21 cellular contexts compared by ENCODE assay signal in genomic region chr13:98835156-98835555, GRCh38.
A peak's percentile ranks its signal among the peaks of the same experiment; 100 is the strongest.
DNase-seq lines count a peak whose midpoint lies in the region; ATAC-seq, FAIRE-seq and TF ChIP-seq lines count a peak whose summit lies in the region.
"Had no signal": no experiment of that assay in that cellular context is flagged by ENCODE, and none has a peak within 500 bp of the region (broad histone marks: within the 10 kb centered on the region; RNA-seq: fewer than 3 reads in every experiment).

No MANE protein-coding gene starts in this region.

- TF ChIP-seq CTCF in right lobe of liver (IDR thresholded peaks at IDR 0.05) = no peak
- no peak for TF ChIP-seq CTCF in HepG2 (CRISPR knock-in tag; IDR thresholded peaks at IDR 0.05)

- H3K9me3 ChIP-seq in right lobe of liver (no peaks in the 10 kb centered on the region), HepG2 (ENCODE audit: low read length) (no peaks in the 10 kb centered on the region)
- H3K9me3 ChIP-seq: Caco-2, MG63, Peyer's patch, SJSA1 had no signal

- CTCF ChIA-PET in HepG2 (lab: Yijun Ruan, JAX; ENCODE audit: low intra/inter-chr PET ratio, low total read pairs) = no interaction called here

- in situ Hi-C loops in HepG2 (cut with HindIII; ENCODE audit: extremely low pct_ligation_motif_present, low pct_unique_long_range_greater_than_20kb) = no loop called here

- no peaks in the 10 kb centered on the region for H3K79me2 ChIP-seq in HepG2 (ENCODE audit: insufficient read depth, low read length)

- H3K4me2 ChIP-seq in HepG2 (ENCODE audit: low read depth, low read length) = no peak overlapping the region

- H2AFZ ChIP-seq in HepG2 (ENCODE audit: low read length) = no peak overlapping the region

- H3K27me3 ChIP-seq in right lobe of liver = no peaks in the 10 kb centered on the region
- no peaks in the 10 kb centered on the region for H3K27me3 ChIP-seq in HepG2 (ENCODE audit: control insufficient read depth in 1 of 2, insufficient read depth in 2 of 2, low read length in 2 of 2)
- H3K27me3 ChIP-seq: MG63, Peyer's patch, SJSA1 had no signal

- peak; percentile 45 to 66 (median 52) for ATAC-seq in right lobe of liver
- no peak for ATAC-seq in HepG2
- ATAC-seq in HG02970 (IDR thresholded peaks at IDR 0.05; ENCODE audit: low FRiP score, unreplicated experiment) = no peak

- H4K20me1 ChIP-seq in HepG2 (ENCODE audit: insufficient read depth, low read length) = no peaks in the 10 kb centered on the region; the same call in 1 of the 2 replicates

- H3K27ac ChIP-seq in right lobe of liver (no peak overlapping the region), HepG2 (ENCODE audit: extremely low read length, insufficient read depth, low read length) (no peak overlapping the region)
- H3K27ac ChIP-seq: Peyer's patch, SJSA1 had no signal

- H3K4me1 ChIP-seq in right lobe of liver = peaks cover 0 to 25% (median 9%) of the 10 kb centered on the region in 4 donors
- H3K4me1 ChIP-seq in HepG2 (ENCODE audit: insufficient read depth, low read length) = no peaks in the 10 kb centered on the region
- H3K4me1 ChIP-seq: Peyer's patch, SJSA1 had no signal

- peak in 2 of 3 experiments; percentile 39 to 74 for DNase-seq in NCI-H1417 (lab: John Stamatoyannopoulos, UW)
- no peak for DNase-seq in NCI-H1417 treated with DMSO at 0.1 percent for 48 hours (lab: John Stamatoyannopoulos, UW)
- DNase-seq in right lobe of liver = no peak
- DNase-seq in HepG2 (ENCODE audit: low spot score) = no peak
- DNase-seq in NCI-H69 (lab: John Stamatoyannopoulos, UW) = peak; percentile 40
- peak; percentile 53 for DNase-seq in mucosa of gallbladder (ENCODE audit: low spot score)
- no peak for DNase-seq in anterior cingulate cortex (lab: John Stamatoyannopoulos, UW)
- DNase-seq: Caco-2; CD4-positive, CD25-positive, alpha-beta regulatory T cell; IMR-90; MG63; NCI-H187 treated with DMSO at 0.1 percent for 48 hours; NCI-H2171; NCI-H524; NK-92 treated with Interleukin-12 subunit alpha and Interleukin-12 subunit beta, amount 100 ng/mL, for 24 hours; Peyer's patch; SW 1271; T-helper 2 cell had no signal

- H3K9ac ChIP-seq in HepG2 (ENCODE audit: insufficient read depth, low read depth, low read length) = no peak overlapping the region

- POLR2A ChIA-PET in HepG2 (lab: Yijun Ruan, JAX) = no interaction called here

- no peak overlapping the region for H3K4me3 ChIP-seq in right lobe of liver
- no peak overlapping the region for H3K4me3 ChIP-seq in HepG2 (replicated peaks in 1 of 3; ENCODE audit: insufficient read depth in 1 of 3, low read depth in 2 of 3, low read length in 3 of 3)
- H3K4me3 ChIP-seq: MG63, Peyer's patch, SJSA1 had no signal

- no peak for TF ChIP-seq RAD21 in HepG2 (CRISPR knock-in tag; IDR thresholded peaks at IDR 0.05)

- 27% methylated on average over 3 of the region's 3 CpGs for WGBS in right lobe of liver (ENCODE audit: insufficient coverage, low coverage, low lambda C conversion rate, missing lambda C conversion rate)
- WGBS in HepG2 (ENCODE audit: low lambda C conversion rate) = 47% methylated on average over 3 of the region's 3 CpGs

- TF ChIP-seq POLR2A in right lobe of liver (IDR thresholded peaks at IDR 0.05) (no peak), HepG2 (IDR thresholded peaks at IDR 0.05; ENCODE audit: insufficient read depth in 1 of 2, low read depth in 2 of 2, low read length in 2 of 2) (no peak)

- intact Hi-C loops in right lobe of liver (cut with DNase I) = no loop called here
- intact Hi-C loops in HepG2 (cut with micrococcal nuclease; ENCODE audit: unreplicated experiment) = no loop called here

- BruUV-seq in HepG2 (replicated peaks; lab: Mats Ljungman, UMichigan) = no TSS peak

- no peaks in the 10 kb centered on the region for H3K36me3 ChIP-seq in right lobe of liver
- no peaks in the 10 kb centered on the region for H3K36me3 ChIP-seq in HepG2 (replicated peaks in 1 of 2; ENCODE audit: control insufficient read depth in 1 of 2, insufficient read depth in 2 of 2, low read length in 2 of 2)
- H3K36me3 ChIP-seq: MG63 had no signal

- no peak for FAIRE-seq in HepG2 (lab: Jason Lieb, UNC)
- FAIRE-seq: G401.6 had no signal

- no peak for TF ChIP-seq EP300 in HepG2 (IDR thresholded peaks at IDR 0.05; ENCODE audit: low read depth in 2 of 2, low read length in 2 of 2)
- TF ChIP-seq EP300 in HepG2 (CRISPR knock-in tag; IDR thresholded peaks at IDR 0.05; ENCODE audit: borderline replicate concordance) = no peak

TF ChIP-seq in HepG2, 621 proteins besides CTCF, POLR2A, EP300 and RAD21:
- TF ChIP-seq ERF (CRISPR knock-in tag; IDR thresholded peaks at IDR 0.05) = no peak
- no peak for TF ChIP-seq PHF5A (CRISPR knock-in tag; IDR thresholded peaks at IDR 0.05; ENCODE audit: low read depth, unreplicated experiment)
- no peak for TF ChIP-seq ZNF33B (CRISPR knock-in tag; IDR thresholded peaks at IDR 0.05)
- TF ChIP-seq DPF2 (CRISPR knock-in tag; IDR thresholded peaks at IDR 0.05; ENCODE audit: borderline replicate concordance, low read depth) = no peak
- TF ChIP-seq MYNN (CRISPR knock-in tag; IDR thresholded peaks at IDR 0.05; ENCODE audit: low read depth) = no peak
- TF ChIP-seq ZNF430 (CRISPR knock-in tag; IDR thresholded peaks at IDR 0.05) = no peak
- no peak for TF ChIP-seq ZNF501 (CRISPR knock-in tag; IDR thresholded peaks at IDR 0.05)
- no peak for TF ChIP-seq HMGA1 (CRISPR knock-in tag; conservative IDR thresholded peaks at IDR 0.05)
- TF ChIP-seq NR2C2 (CRISPR knock-in tag; IDR thresholded peaks at IDR 0.05; ENCODE audit: borderline replicate concordance) = no peak
- no peak for TF ChIP-seq ZNF180 (CRISPR knock-in tag; IDR thresholded peaks at IDR 0.05; ENCODE audit: borderline replicate concordance, low read depth)
- no peak for TF ChIP-seq ZNF484 (CRISPR knock-in tag; IDR thresholded peaks at IDR 0.05; ENCODE audit: borderline replicate concordance, low read depth)
- TF ChIP-seq ZNF143 (CRISPR knock-in tag; IDR thresholded peaks at IDR 0.05) = no peak
- no peak for TF ChIP-seq ZNF746 (CRISPR knock-in tag; IDR thresholded peaks at IDR 0.05)
- no peak for TF ChIP-seq ZNF263 (CRISPR knock-in tag; IDR thresholded peaks at IDR 0.05)
- TF ChIP-seq ZNF543 (CRISPR knock-in tag; IDR thresholded peaks at IDR 0.05) = no peak
- no peak for TF ChIP-seq ZSCAN9 (CRISPR knock-in tag; IDR thresholded peaks at IDR 0.05; ENCODE audit: borderline replicate concordance)
- no peak for TF ChIP-seq ZFX (CRISPR knock-in tag; IDR thresholded peaks at IDR 0.05; ENCODE audit: low read depth)
- TF ChIP-seq ZNF331 (CRISPR knock-in tag; IDR thresholded peaks at IDR 0.05) = no peak
- no peak for TF ChIP-seq NR2F1 (CRISPR knock-in tag; IDR thresholded peaks at IDR 0.05)

Comparison
In these comparisons a context has a peak if more than half of its experiments do, and no peak if none do; other contexts are left out.
1. DNase-seq: peak in NCI-H1417 (2 of 3), NCI-H69 (single experiment) and mucosa of gallbladder (single experiment); none in NCI-H1417 treated with DMSO at 0.1 percent for 48 hours (single experiment), right lobe of liver (0 of 3), HepG2 (single experiment) and anterior cingulate cortex (0 of 58).
2. ATAC-seq: peak in right lobe of liver (4 of 4); none in HepG2 (single experiment) and HG02970 (single experiment).